Comparison of ENCODE assay signal across 8 cellular contexts in the genomic region with DNA sequence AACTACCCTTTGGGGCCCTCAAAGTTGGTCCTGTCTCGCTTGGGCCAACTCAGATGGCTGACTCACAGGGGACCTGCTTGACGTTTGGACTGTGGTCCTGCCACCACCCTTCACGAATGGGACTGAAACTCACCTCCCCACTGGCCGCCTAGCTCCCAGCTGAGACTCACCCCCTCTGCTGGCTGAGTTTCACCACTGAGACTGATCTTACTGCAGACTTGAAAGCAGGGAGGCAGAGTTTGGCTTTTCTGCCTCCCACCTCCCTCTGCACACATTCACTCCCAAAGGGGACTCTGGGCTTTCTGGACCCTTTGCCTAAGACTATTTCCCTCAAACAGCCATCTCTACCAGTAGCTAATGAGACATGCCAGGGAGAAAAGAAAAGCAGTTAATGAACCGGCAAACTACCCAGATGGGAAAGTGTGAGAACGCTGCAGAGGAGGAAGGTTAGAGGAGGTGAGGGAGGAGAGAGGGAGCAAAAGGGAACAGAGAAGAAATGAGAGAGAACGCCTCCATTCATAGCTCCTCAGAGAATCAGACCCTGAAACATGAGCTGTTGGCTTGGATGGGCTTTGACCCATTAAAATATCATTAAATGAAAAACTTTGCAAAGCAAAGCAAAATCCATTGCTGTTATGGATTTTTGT.
DNase-seq lines count a peak whose midpoint lies in the region; ATAC-seq, FAIRE-seq and TF ChIP-seq lines count a peak whose summit lies in the region.
"Not testable (repeated sequence)": the region's sequence is repeated elsewhere in the genome, so short reads cannot be mapped to it uniquely, and the experiment has no call there.

No MANE protein-coding gene starts in this region.

- RAD21 ChIA-PET in GM12878 (lab: Charles Lee; ENCODE audit: unreplicated experiment), result not testable (repeated sequence)

- peak; percentile 13 for TF ChIP-seq CTCF in GM12864 (IDR thresholded peaks at IDR 0.05; ENCODE audit: low read depth, low read length, missing control alignments)
- TF ChIP-seq CTCF in GM23338 (conservative IDR thresholded peaks at IDR 0.05; ENCODE audit: low read depth in 2 of 2), result peak; percentile 14 to 36; a peak in 3 of 4 replicates
- TF ChIP-seq CTCF in GM12878 (IDR thresholded peaks at IDR 0.05 in 2 of 3, conservative IDR thresholded peaks at IDR 0.05 in 1 of 3; ENCODE audit: control insufficient read depth in 2 of 3, extremely low read depth in 1 of 3, insufficient read depth in 1 of 3, low read depth in 3 of 3, low read length in 3 of 3), result 0 out of 6 replicates have a peak, but pooled peaks of 1 of the 3 experiments have one; percentile 8
- TF ChIP-seq CTCF in left ventricle myocardium inferior (IDR thresholded peaks at IDR 0.05; ENCODE audit: borderline replicate concordance), result peak; percentile 37

- not testable (repeated sequence) for H3K27me3 ChIP-seq in GM23338 (ENCODE audit: insufficient read depth); GM12878 (replicated peaks in 1 of 2; ENCODE audit: control insufficient read depth in 2 of 2, insufficient read depth in 2 of 2, low read length in 1 of 2); left ventricle myocardium inferior (ENCODE audit: low read depth)

- FAIRE-seq in GM12878 (lab: Jason Lieb, UNC), result peak; percentile 83

- H4K20me1 ChIP-seq in GM23338 (replicated peaks; ENCODE audit: insufficient read depth); GM12878 (ENCODE audit: control insufficient read depth, insufficient read depth): not testable (repeated sequence)

- TF ChIP-seq POLR2A in GM12878 (IDR thresholded peaks at IDR 0.05; ENCODE audit: low read depth, low read length), result not testable (repeated sequence)

- in situ Hi-C loops in GM12878 (cut with MboI), result not testable (repeated sequence)

- WGBS in GM12878 (ENCODE audit: insufficient coverage, insufficient replicate concordance, low lambda C conversion rate, missing lambda C conversion rate), result 25% methylated on average over 4 of the region's 7 CpGs

- not testable (repeated sequence) for H3K27ac Mint-ChIP-seq in GM23338

- not testable (repeated sequence) for BruUV-seq in GM12878 (replicated peaks; lab: Mats Ljungman, UMichigan)

- CTCF ChIA-PET in GM12878 (lab: Yijun Ruan, JAX), result interaction anchor here (1.1 kb wide), 1 partner anchor 291 kb away, joined by 3 read pairs; no protein-coding TSS in a partner anchor

- H3K4me1 ChIP-seq in GM23338 (ENCODE audit: insufficient read depth); GM12878 (ENCODE audit: control insufficient read depth, insufficient read depth, low read length); left ventricle myocardium inferior: not testable (repeated sequence)

- not testable (repeated sequence) for H3K4me1 Mint-ChIP-seq in GM23338

- H3K9me3 Mint-ChIP-seq in GM23338, result not testable (repeated sequence)

- not testable (repeated sequence) for H3K27me3 Mint-ChIP-seq in GM23338 (ENCODE audit: insufficient read depth, low read depth, poor library complexity)

- not testable (repeated sequence) for H3K36me3 Mint-ChIP-seq in GM23338 (ENCODE audit: low read depth)

- intact Hi-C loops in GM12878 (cut with micrococcal nuclease; ENCODE audit: unreplicated experiment), result loop anchor here (5.0 kb wide), 1 partner anchor 81 kb away; no protein-coding TSS in a partner anchor
- intact Hi-C loops in left ventricle myocardium inferior (cut with micrococcal nuclease), result not testable (repeated sequence)

- not testable (repeated sequence) for H3K4me3 Mint-ChIP-seq in GM23338

- SMC1A ChIA-PET in GM12878 (lab: Charles Lee; ENCODE audit: uncharacterized antibody, unreplicated experiment), result interaction anchor here (0.6 kb wide), 1 partner anchor 79 kb away, joined by 3 read pairs; no protein-coding TSS in a partner anchor

- not testable (repeated sequence) for TF ChIP-seq RAD21 in GM12878 (IDR thresholded peaks at IDR 0.05; ENCODE audit: insufficient read depth, low read depth, low read length)

- H3F3A ChIP-seq in GM23338 (replicated peaks; ENCODE audit: low read depth), result not testable (repeated sequence)

- POLR2A ChIA-PET in GM12878 (lab: Charles Lee), result not testable (repeated sequence)

- H3K9ac ChIP-seq in GM12878 (ENCODE audit: control insufficient read depth, insufficient read depth, low read length), result not testable (repeated sequence)

- not testable (repeated sequence) for H3K9me3 ChIP-seq in GM12878 (replicated peaks; ENCODE audit: control insufficient read depth, insufficient read depth, low read length); left ventricle myocardium inferior (replicated peaks)

- not testable (repeated sequence) for DNase-seq in GM12864 (ENCODE audit: low read depth); GM23338 (ENCODE audit: low spot score); GM12878 (ENCODE audit: low read depth, low spot score); left ventricle myocardium inferior
- DNase-seq in NCI-H1092 treated with DMSO at 0.1 percent for 48 hours (lab: John Stamatoyannopoulos, UW) (peak; percentile 1), retina (peak; percentile 47)

- not testable (repeated sequence) for H3K4me2 ChIP-seq in GM23338; GM12878 (ENCODE audit: control insufficient read depth, insufficient read depth)

- not testable (repeated sequence) for TF ChIP-seq EP300 in GM12878 (IDR thresholded peaks at IDR 0.05; ENCODE audit: borderline replicate concordance in 1 of 2, control insufficient read depth in 1 of 2, low read depth in 2 of 2, low read length in 2 of 2)

- not testable (repeated sequence) for H3K4me3 ChIP-seq in GM12864 (ENCODE audit: low read depth, low read length); GM23338; GM12878; left ventricle myocardium inferior

- H3K27ac ChIP-seq in GM23338 (ENCODE audit: low read depth); GM12878 (ENCODE audit: control insufficient read depth, insufficient read depth); left ventricle myocardium inferior (replicated peaks): not testable (repeated sequence)

- ATAC-seq in GM19328 (IDR thresholded peaks at IDR 0.05; ENCODE audit: unreplicated experiment) (peak; percentile 97), GM23338 (peak; percentile 99), HG03066 (IDR thresholded peaks at IDR 0.05; ENCODE audit: low read depth, unreplicated experiment) (peak; percentile 97), GM12878 (peak; percentile 98)

- 0 out of 2 replicates have a peak overlapping the region, but pooled peaks have one; percentile 66 for H2AFZ ChIP-seq in GM23338
- not testable (repeated sequence) for H2AFZ ChIP-seq in GM12878 (ENCODE audit: control insufficient read depth, low read depth, low read length)

- not testable (repeated sequence) for H3K9me2 ChIP-seq in GM23338 (ENCODE audit: insufficient read depth)

- not testable (repeated sequence) for H3K36me3 ChIP-seq in GM23338 (ENCODE audit: insufficient read depth); GM12878 (ENCODE audit: control insufficient read depth in 2 of 2, insufficient read depth in 2 of 2, low read length in 1 of 2); left ventricle myocardium inferior

- not testable (repeated sequence) for H3K79me2 ChIP-seq in GM23338 (replicated peaks; ENCODE audit: insufficient read depth); GM12878 (ENCODE audit: control insufficient read depth, insufficient read depth, low read length)
